ENCODE assay signal across 15 cellular contexts in genomic region chr14:23557946-23558345, GRCh38. TPM values are rescaled to one million over a fixed set of nuclear protein-coding genes. Genes with fewer than 3 reads are reported as not detected.
A peak's percentile ranks its signal among the peaks of the same experiment; 100 is the strongest.
DNase-seq lines count a peak whose midpoint lies in the region; ATAC-seq and TF ChIP-seq lines count a peak whose summit lies in the region.
"Had no signal": no experiment of that assay in that cellular context is flagged by ENCODE, and none has a peak within 500 bp of the region (broad histone marks: within the 10 kb centered on the region; RNA-seq: fewer than 3 reads in every experiment).

No MANE protein-coding gene starts in this region.

- no peak overlapping the region for H3K27ac ChIP-seq in BLaER1
- H3K27ac ChIP-seq: neutrophil had no signal

- peak overlapping the region; percentile 89; the same call in 1 of the 2 replicates for H3K9ac ChIP-seq in BLaER1

- H3K36me3 ChIP-seq in BLaER1, result peaks cover 51% of the 10 kb centered on the region

- H3K27me3 Mint-ChIP-seq in activated CD8-positive, alpha-beta T cell treated with anti-CD3 and anti-CD28 coated beads for 36 hours, result no peaks in the 10 kb centered on the region
- no peaks in the 10 kb centered on the region for H3K27me3 Mint-ChIP-seq in naive B cell

- no peaks in the 10 kb centered on the region for H3K9me3 ChIP-seq in BLaER1
- H3K9me3 ChIP-seq: neutrophil had no signal

- H3K4me1 Mint-ChIP-seq in activated CD8-positive, alpha-beta T cell treated with anti-CD3 and anti-CD28 coated beads for 36 hours (ENCODE audit: low read depth), result peaks cover 38% of the 10 kb centered on the region
- peaks cover 51 to 58% (median 52%) of the 10 kb centered on the region in 3 donors for H3K4me1 Mint-ChIP-seq in naive B cell

- H3K27ac Mint-ChIP-seq in activated CD8-positive, alpha-beta T cell treated with anti-CD3 and anti-CD28 coated beads for 36 hours, result peak overlapping the region; percentile 91
- H3K27ac Mint-ChIP-seq in naive B cell, result peak overlapping the region in 4 of 6 donors; percentile 64 to 93 (median 91)

- DNase-seq in GM12865 (ENCODE audit: low read depth) (no peak), naive B cell (no peak), DMS53 treated with DMSO at 0.1 percent for 48 hours (lab: John Stamatoyannopoulos, UW; ENCODE audit: unreplicated experiment) (no peak), NCI-H82 treated with DMSO at 0.1 percent for 48 hours (lab: John Stamatoyannopoulos, UW; ENCODE audit: unreplicated experiment) (no peak), head of caudate nucleus (no peak)
- DNase-seq in activated CD8-positive, alpha-beta T cell treated with anti-CD3 and anti-CD28 coated beads for 36 hours, result no peak
- DNase-seq: activated effector memory CD4-positive, alpha-beta T cell treated with Interleukin-2 at 50 U/mL for 16 hours; kidney; NCI-H2171; stimulated activated CD4-positive, alpha-beta T cell treated with anti-CD3 and anti-CD28 coated beads, Interleukin-15, amount 100 ng/mL, for 24 hours; stimulated activated CD8-positive, alpha-beta memory T cell treated with anti-CD3 and anti-CD28 coated beads, Interleukin-4, amount 100 ng/mL, for 48 hours had no signal

- CTCF ChIA-PET in activated CD8-positive, alpha-beta T cell treated with anti-CD3 and anti-CD28 coated beads for 36 hours (lab: Charles Lee), result interaction anchor here (1.1 to 13.7 kb wide), 8 partner anchors 8 to 256 kb away, joined by 3 to 291 read pairs (median 12); partner anchors contain the start of gene AP1G2

- POLR2A ChIA-PET in activated CD8-positive, alpha-beta T cell treated with anti-CD3 and anti-CD28 coated beads for 36 hours (lab: Charles Lee), result interaction anchor here (0.9 to 2.7 kb wide), 5 partner anchors 9 to 86 kb away, joined by 3 to 10 read pairs (median 5); no protein-coding TSS in a partner anchor

- H3K27me3 ChIP-seq in BLaER1, result no peaks in the 10 kb centered on the region
- H3K27me3 ChIP-seq: neutrophil had no signal

- TF ChIP-seq CTCF in GM12865 (IDR thresholded peaks at IDR 0.05; ENCODE audit: insufficient read depth, low read depth, low read length, missing control alignments), result no peak
- no peak for TF ChIP-seq CTCF in activated CD8-positive, alpha-beta T cell treated with anti-CD3 and anti-CD28 coated beads for 36 hours (IDR thresholded peaks at IDR 0.05)

- ATAC-seq in activated CD8-positive, alpha-beta T cell treated with anti-CD3 and anti-CD28 coated beads for 36 hours, result no peak
- no peak for ATAC-seq in naive B cell (ENCODE audit: low read depth in 2 of 2)
- no peak for ATAC-seq in GM21723 (IDR thresholded peaks at IDR 0.05; ENCODE audit: unreplicated experiment)

- peaks cover 39% of the 10 kb centered on the region for H4K20me1 ChIP-seq in BLaER1

- intact Hi-C loops in activated CD8-positive, alpha-beta T cell treated with anti-CD3 and anti-CD28 coated beads for 36 hours (cut with micrococcal nuclease), result loop anchor here (2.0 kb wide), 1 partner anchor 79 kb away; no protein-coding TSS in a partner anchor
- intact Hi-C loops in head of caudate nucleus (cut with DNase I), result loop anchor here (10.0 kb wide), 1 partner anchor 233 kb away; the partner anchor contains the start of gene PABPN1

- H3K9me3 Mint-ChIP-seq in activated CD8-positive, alpha-beta T cell treated with anti-CD3 and anti-CD28 coated beads for 36 hours, result no peaks in the 10 kb centered on the region
- H3K9me3 Mint-ChIP-seq in naive B cell, result no peaks in the 10 kb centered on the region

- H3K4me2 ChIP-seq in BLaER1, result peak overlapping the region; percentile 94

- peak overlapping the region; percentile 94 for H3K4me3 Mint-ChIP-seq in activated CD8-positive, alpha-beta T cell treated with anti-CD3 and anti-CD28 coated beads for 36 hours
- peak overlapping the region in 6 of 8 donors; percentile 38 to 96 (median 86) for H3K4me3 Mint-ChIP-seq in naive B cell

- peaks cover 31% of the 10 kb centered on the region for H3K36me3 Mint-ChIP-seq in activated CD8-positive, alpha-beta T cell treated with anti-CD3 and anti-CD28 coated beads for 36 hours (ENCODE audit: low read depth)
- peaks cover 7 to 14% of the 10 kb centered on the region in 2 donors for H3K36me3 Mint-ChIP-seq in naive B cell

- H3K4me1 ChIP-seq in BLaER1, result peaks cover 33% of the 10 kb centered on the region

- H3K4me3 ChIP-seq in BLaER1, result no peak overlapping the region
- H3K4me3 ChIP-seq in GM12865 (ENCODE audit: low read depth, low read length), result peak overlapping the region; percentile 86

RNA-seq across cellular contexts. Expression of gene THTPA, which starts 1.9 kb away (rescaled TPM):
- total RNA-seq in activated CD8-positive, alpha-beta T cell treated with anti-CD3 and anti-CD28 coated beads for 36 hours, result 1 to 10 TPM; 5.1 to 7.6 TPM
- 10 to 100 TPM; 16.0 to 28.3 (median 21.7) TPM for polyA plus RNA-seq in naive B cell (ENCODE audit: low read depth in 6 of 6)

RNA-seq across cellular contexts. Expression of gene ZFHX2, which starts 6.4 kb away (rescaled TPM):
- 1 to 10 TPM in 1 of 2 experiments, under 1 TPM in 1; 0.78 to 1.0 TPM for total RNA-seq in activated CD8-positive, alpha-beta T cell treated with anti-CD3 and anti-CD28 coated beads for 36 hours
- under 1 TPM in 3 of 6 donors, not detected in 3; 0.03 to 0.38 (median 0.04) TPM for polyA plus RNA-seq in naive B cell (ENCODE audit: low read depth in 6 of 6)

RNA-seq across cellular contexts. Expression of gene AP1G2, which starts 9.6 kb away (rescaled TPM):
- total RNA-seq in activated CD8-positive, alpha-beta T cell treated with anti-CD3 and anti-CD28 coated beads for 36 hours, result 100 to 1,000 TPM; 146 to 155 TPM
- 100 to 1,000 TPM in 1 of 6 donors, 10 to 100 TPM in 5; 58.3 to 116 (median 80.4) TPM for polyA plus RNA-seq in naive B cell (ENCODE audit: low read depth in 6 of 6)

RNA-seq across cellular contexts. Expression of gene JPH4, which starts 20.6 kb away (rescaled TPM):
- total RNA-seq in activated CD8-positive, alpha-beta T cell treated with anti-CD3 and anti-CD28 coated beads for 36 hours, result under 1 TPM; 0.25 to 0.51 TPM
- 1 to 10 TPM in 1 of 6 donors, under 1 TPM in 2, not detected in 3; 0.09 to 1.3 (median 0.17) TPM for polyA plus RNA-seq in naive B cell (ENCODE audit: low read depth in 6 of 6)
- total RNA-seq: LHCN-M2 had no signal
